ENCODE assay signal across 1 cellular context in the genomic region with DNA sequence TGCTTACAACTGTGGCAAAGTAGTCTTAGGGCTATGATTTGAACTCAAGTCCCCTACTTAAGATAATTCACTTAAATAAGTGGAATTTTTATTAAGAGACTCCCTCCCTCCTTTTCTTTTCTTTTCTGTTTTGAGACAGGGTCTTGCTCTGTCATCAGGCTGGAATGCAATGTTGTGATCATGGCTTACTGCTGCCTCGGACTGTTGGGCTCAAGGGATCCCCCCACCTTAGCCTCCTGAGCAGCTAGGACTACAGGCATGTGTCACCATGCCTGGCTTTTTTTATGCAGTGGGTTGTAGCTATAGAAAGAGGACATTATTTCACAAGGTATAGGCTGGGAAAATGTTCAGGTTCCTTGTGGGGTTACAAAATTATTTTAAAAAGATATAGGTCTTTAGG.
TF ChIP-seq lines count a peak whose summit lies in the region.

No MANE protein-coding gene starts in this region.

TF ChIP-seq in GM23338, 12 proteins besides CTCF, POLR2A, EP300 and RAD21 (continued from another document):
- TF ChIP-seq ETS1 (IDR thresholded peaks at IDR 0.05) (no peak), EZH2 (IDR thresholded peaks at IDR 0.05; ENCODE audit: low read depth, unreplicated experiment) (no peak)
- TF ChIP-seq, protein P1, sequence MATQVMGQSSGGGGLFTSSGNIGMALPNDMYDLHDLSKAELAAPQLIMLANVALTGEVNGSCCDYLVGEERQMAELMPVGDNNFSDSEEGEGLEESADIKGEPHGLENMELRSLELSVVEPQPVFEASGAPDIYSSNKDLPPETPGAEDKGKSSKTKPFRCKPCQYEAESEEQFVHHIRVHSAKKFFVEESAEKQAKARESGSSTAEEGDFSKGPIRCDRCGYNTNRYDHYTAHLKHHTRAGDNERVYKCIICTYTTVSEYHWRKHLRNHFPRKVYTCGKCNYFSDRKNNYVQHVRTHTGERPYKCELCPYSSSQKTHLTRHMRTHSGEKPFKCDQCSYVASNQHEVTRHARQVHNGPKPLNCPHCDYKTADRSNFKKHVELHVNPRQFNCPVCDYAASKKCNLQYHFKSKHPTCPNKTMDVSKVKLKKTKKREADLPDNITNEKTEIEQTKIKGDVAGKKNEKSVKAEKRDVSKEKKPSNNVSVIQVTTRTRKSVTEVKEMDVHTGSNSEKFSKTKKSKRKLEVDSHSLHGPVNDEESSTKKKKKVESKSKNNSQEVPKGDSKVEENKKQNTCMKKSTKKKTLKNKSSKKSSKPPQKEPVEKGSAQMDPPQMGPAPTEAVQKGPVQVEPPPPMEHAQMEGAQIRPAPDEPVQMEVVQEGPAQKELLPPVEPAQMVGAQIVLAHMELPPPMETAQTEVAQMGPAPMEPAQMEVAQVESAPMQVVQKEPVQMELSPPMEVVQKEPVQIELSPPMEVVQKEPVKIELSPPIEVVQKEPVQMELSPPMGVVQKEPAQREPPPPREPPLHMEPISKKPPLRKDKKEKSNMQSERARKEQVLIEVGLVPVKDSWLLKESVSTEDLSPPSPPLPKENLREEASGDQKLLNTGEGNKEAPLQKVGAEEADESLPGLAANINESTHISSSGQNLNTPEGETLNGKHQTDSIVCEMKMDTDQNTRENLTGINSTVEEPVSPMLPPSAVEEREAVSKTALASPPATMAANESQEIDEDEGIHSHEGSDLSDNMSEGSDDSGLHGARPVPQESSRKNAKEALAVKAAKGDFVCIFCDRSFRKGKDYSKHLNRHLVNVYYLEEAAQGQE (IDR thresholded peaks at IDR 0.05; ENCODE audit: unreplicated experiment) = no peak
